1 cellular context compared by ENCODE assay signal in genomic region chr15:77529394-77530159, GRCh38.
A peak's percentile ranks its signal among the peaks of the same experiment; 100 is the strongest.
TF ChIP-seq lines count a peak whose summit lies in the region.

No MANE protein-coding gene starts in this region.

TF ChIP-seq in HepG2, 621 proteins besides CTCF, POLR2A, EP300 and RAD21 (continued from another document):
- TF ChIP-seq FOXA1 (IDR thresholded peaks at IDR 0.05): no peak
- no peak for TF ChIP-seq FOXA1 (CRISPR knock-in tag; IDR thresholded peaks at IDR 0.05)
- TF ChIP-seq RERE (CRISPR knock-in tag; IDR thresholded peaks at IDR 0.05; ENCODE audit: low read depth): no peak
- no peak for TF ChIP-seq ZBTB3 (CRISPR knock-in tag; IDR thresholded peaks at IDR 0.05; ENCODE audit: borderline replicate concordance, low read depth)
- 0 out of 2 replicates have a peak, but pooled peaks have one; percentile 11 for TF ChIP-seq UBTF (CRISPR knock-in tag; IDR thresholded peaks at IDR 0.05)
- TF ChIP-seq ZBTB8A (CRISPR knock-in tag; IDR thresholded peaks at IDR 0.05; ENCODE audit: borderline replicate concordance, low read depth): no peak
- no peak for TF ChIP-seq TBL1XR1 (IDR thresholded peaks at IDR 0.05; ENCODE audit: borderline replicate concordance, low read length, partially characterized antibody)
- no peak for TF ChIP-seq FOXP4 (CRISPR knock-in tag; IDR thresholded peaks at IDR 0.05)
- TF ChIP-seq ZNF768 (CRISPR knock-in tag; IDR thresholded peaks at IDR 0.05): peak; percentile 98
- TF ChIP-seq TBX2 (CRISPR knock-in tag; IDR thresholded peaks at IDR 0.05; ENCODE audit: borderline replicate concordance): 0 out of 2 replicates have a peak, but pooled peaks have one; percentile 23
- no peak for TF ChIP-seq ZNF619 (CRISPR knock-in tag; IDR thresholded peaks at IDR 0.05)
- TF ChIP-seq KDM6A (CRISPR knock-in tag; IDR thresholded peaks at IDR 0.05; ENCODE audit: low read depth): no peak
- no peak; the same call in 1 of the 2 replicates for TF ChIP-seq HOXA3 (CRISPR knock-in tag; IDR thresholded peaks at IDR 0.05)
- TF ChIP-seq ZFX (CRISPR knock-in tag; IDR thresholded peaks at IDR 0.05; ENCODE audit: low read depth): peak; percentile 66
- TF ChIP-seq ZNF678 (CRISPR knock-in tag; IDR thresholded peaks at IDR 0.05): no peak
